Comparison of ENCODE assay signal across 8 cellular contexts in the genomic region with DNA sequence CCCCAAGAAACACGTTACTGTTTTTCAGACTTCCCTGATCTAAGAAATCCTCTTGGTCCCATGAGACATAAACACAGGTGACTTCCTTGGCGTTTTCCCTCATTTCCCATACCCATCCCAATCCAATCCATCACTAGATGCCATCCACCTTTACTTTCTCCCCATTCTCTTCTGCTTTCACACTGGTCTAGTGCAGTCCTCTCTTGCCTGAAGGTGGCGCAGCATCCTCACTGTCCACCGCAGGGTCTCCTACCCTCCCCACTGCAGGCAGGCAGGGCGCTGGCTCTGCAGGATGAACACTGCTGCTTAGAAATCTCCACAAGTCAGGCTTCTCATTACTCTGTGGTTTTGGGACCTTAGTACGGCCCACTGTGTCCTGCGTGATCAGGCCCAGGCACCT. TPM values are rescaled to one million over a fixed set of nuclear protein-coding genes. Genes with fewer than 3 reads are reported as not detected.
A peak's percentile ranks its signal among the peaks of the same experiment; 100 is the strongest.
DNase-seq lines count a peak whose midpoint lies in the region; ATAC-seq and TF ChIP-seq lines count a peak whose summit lies in the region.

No MANE protein-coding gene starts in this region.

- DNase-seq in HK-2 (ENCODE audit: unreplicated experiment) (peak; percentile 57), erythroblast (lab: John Stamatoyannopoulos, UW) (peak; percentile 59 to 61), osteocyte (ENCODE audit: extremely low spot score, unreplicated experiment) (no peak), mesenteric fat pad (ENCODE audit: low spot score) (no peak)
- DNase-seq in activated CD4-positive, alpha-beta T cell treated with anti-CD3 and anti-CD28 coated beads for 4 hours: peak; percentile 56 to 59

- H3K27ac Mint-ChIP-seq in osteocyte (ENCODE audit: unreplicated experiment): no peak overlapping the region

- peak; percentile 48 for TF ChIP-seq CTCF in 22Rv1 (IDR thresholded peaks at IDR 0.05)
- peak; percentile 43 for TF ChIP-seq CTCF in osteocyte (IDR thresholded peaks at IDR 0.05)

- no peaks in the 10 kb centered on the region for H3K9me3 Mint-ChIP-seq in osteocyte (ENCODE audit: unreplicated experiment)

- H3K27me3 Mint-ChIP-seq in osteocyte (ENCODE audit: unreplicated experiment): no peaks in the 10 kb centered on the region

- ATAC-seq in HG03342 (IDR thresholded peaks at IDR 0.05; ENCODE audit: unreplicated experiment): no peak
- ATAC-seq in HG03571 (IDR thresholded peaks at IDR 0.05; ENCODE audit: unreplicated experiment): no peak

- H3K4me3 Mint-ChIP-seq in osteocyte (ENCODE audit: unreplicated experiment): no peak overlapping the region

- peaks cover 57% of the 10 kb centered on the region for H3K4me1 Mint-ChIP-seq in osteocyte (ENCODE audit: unreplicated experiment)

- TF ChIP-seq POLR2A in erythroblast (IDR thresholded peaks at IDR 0.05; ENCODE audit: low read length): no peak

- H3K36me3 Mint-ChIP-seq in osteocyte (ENCODE audit: unreplicated experiment): peaks cover 2% of the 10 kb centered on the region

- no peak overlapping the region for H3K27ac ChIP-seq in 22Rv1

RNA-seq across cellular contexts. Expression of a gene that starts 58.2 kb away (rescaled TPM):
- total RNA-seq in osteocyte: 265 and 284 TPM in 2 replicates
- 344 TPM for total RNA-seq in mesenteric fat pad

Comparison
In these comparisons a context has a peak if more than half of its experiments do, and no peak if none do; other contexts are left out.
1. DNase-seq: peak in HK-2 (single experiment), activated CD4-positive, alpha-beta T cell treated with anti-CD3 and anti-CD28 coated beads for 4 hours (2 of 2) and erythroblast (2 of 2); none in osteocyte (single experiment) and mesenteric fat pad (single experiment).